In the genomic region with DNA sequence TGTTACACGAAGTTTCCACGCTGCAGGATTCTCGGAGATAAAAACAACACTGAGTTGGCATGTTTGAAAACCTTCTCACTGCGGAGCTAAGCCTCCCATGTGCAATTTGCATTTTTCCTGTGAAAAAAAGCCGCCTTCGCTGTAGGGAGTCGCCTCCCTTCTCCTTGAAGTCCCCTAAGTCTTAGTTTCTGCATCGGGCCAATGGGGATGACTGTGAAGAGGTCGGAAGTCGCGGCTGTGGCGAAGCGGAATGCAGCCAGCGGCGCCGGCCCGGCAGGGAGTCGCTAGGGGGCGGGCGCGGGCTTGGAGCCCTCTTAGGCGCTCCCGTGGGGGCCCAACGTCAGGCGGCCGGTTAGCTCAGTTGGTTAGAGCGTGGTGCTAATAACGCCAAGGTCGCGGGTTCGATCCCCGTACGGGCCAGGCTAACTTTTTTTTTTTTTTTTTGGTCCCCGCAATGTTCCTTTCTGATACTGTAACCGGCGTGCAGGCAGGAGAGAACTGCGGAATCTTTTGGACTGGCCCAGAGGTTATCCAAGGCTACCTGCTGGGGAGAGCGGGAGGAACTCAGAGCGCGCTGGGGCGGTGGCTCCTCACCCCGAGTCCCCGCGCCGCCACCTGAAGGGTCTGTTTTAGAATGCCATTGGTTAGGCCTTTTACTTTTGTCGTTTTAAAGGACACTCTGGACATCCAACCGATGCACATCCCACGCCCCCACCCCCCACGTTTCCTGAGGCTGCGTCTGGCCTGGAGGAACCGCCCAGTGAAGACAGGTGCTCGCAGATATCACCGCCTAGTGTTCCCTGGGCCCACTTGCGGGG, we compare ENCODE assay signal across 8 cellular contexts. TPM values are rescaled to one million over a fixed set of nuclear protein-coding genes. Genes with fewer than 3 reads are reported as not detected.
DNase-seq lines count a peak whose midpoint lies in the region; ATAC-seq, FAIRE-seq and TF ChIP-seq lines count a peak whose summit lies in the region.

No MANE protein-coding gene starts in this region.

- H3K4me2 ChIP-seq in A549: peak overlapping the region; percentile 90

- peak; percentile 86 to 93 for DNase-seq in A549 (ENCODE audit: low read depth in 1 of 2, low spot score in 1 of 2)
- peak; percentile 87 for DNase-seq in NCI-H2107 (lab: John Stamatoyannopoulos, UW)
- peak; percentile 95 to 96 (median 96) for DNase-seq in body of pancreas
- DNase-seq in iPS DF 6.9 (ENCODE audit: low read depth, low spot score): peak; percentile 78
- DNase-seq in gastrocnemius medialis: peak; percentile 89

- H3K36me3 ChIP-seq in body of pancreas (replicated peaks in 1 of 2; ENCODE audit: insufficient read depth in 1 of 2, low read depth in 2 of 2) (no peaks in the 10 kb centered on the region), iPS DF 6.9 (ENCODE audit: control insufficient read depth, insufficient read depth, low read length) (no peaks in the 10 kb centered on the region; the same call in 1 of the 2 replicates), gastrocnemius medialis (no peaks in the 10 kb centered on the region)

- H3K27me3 ChIP-seq in body of pancreas: no peaks in the 10 kb centered on the region
- no peaks in the 10 kb centered on the region; the same call in 1 of the 2 replicates for H3K27me3 ChIP-seq in iPS DF 6.9 (ENCODE audit: control insufficient read depth, insufficient read depth, low read length)
- H3K27me3 ChIP-seq in gastrocnemius medialis: no peaks in the 10 kb centered on the region

- H3K4me3 ChIP-seq in A549: peak overlapping the region; percentile 51
- peak overlapping the region in 1 of 2 donors; percentile 34 for H3K4me3 ChIP-seq in body of pancreas
- H3K4me3 ChIP-seq in iPS DF 6.9 (ENCODE audit: low read length): peak overlapping the region; percentile 67; the same call in 1 of the 2 replicates
- peak overlapping the region; percentile 51 to 66 (median 63) for H3K4me3 ChIP-seq in gastrocnemius medialis

- under 1% methylated on average over 39 of the region's 54 CpGs for WGBS in A549 (ENCODE audit: missing lambda C conversion rate)
- WGBS in body of pancreas, 2 donors: 1% methylated on average over 22 to 53 of the region's 54 CpGs
- no CpG with 5 or more reads among the region's 54 CpGs for WGBS in iPS DF 6.9 (ENCODE audit: insufficient coverage, insufficient read length)

- H3K4me1 ChIP-seq in A549: peaks cover 36% of the 10 kb centered on the region
- H3K4me1 ChIP-seq in body of pancreas: peaks cover 52% of the 10 kb centered on the region
- no peaks in the 10 kb centered on the region; the same call in 1 of the 2 replicates for H3K4me1 ChIP-seq in iPS DF 6.9 (ENCODE audit: control insufficient read depth, insufficient read depth, low read length)
- H3K4me1 ChIP-seq in gastrocnemius medialis: peaks cover 50 to 51% of the 10 kb centered on the region in 2 donors

- TF ChIP-seq EP300 in A549 (IDR thresholded peaks at IDR 0.05): no peak; a peak in 1 of 5 replicates

- peak in 1 of 2 experiments; percentile 11; a peak in 2 of 5 replicates for TF ChIP-seq RAD21 in A549 (conservative IDR thresholded peaks at IDR 0.05 in 1 of 2, IDR thresholded peaks at IDR 0.05 in 1 of 2)

- FAIRE-seq in A549 (lab: Jason Lieb, UNC) (peak; percentile 72), TTC549 (lab: Jason Lieb, UNC) (peak; percentile 86)

- H3K9me3 ChIP-seq in A549: no peaks in the 10 kb centered on the region
- H3K9me3 ChIP-seq in body of pancreas: no peaks in the 10 kb centered on the region
- H3K9me3 ChIP-seq in iPS DF 6.9 (ENCODE audit: control insufficient read depth, insufficient read depth, low read length): no peaks in the 10 kb centered on the region
- H3K9me3 ChIP-seq in gastrocnemius medialis: no peaks in the 10 kb centered on the region

- CTCF ChIA-PET in A549 (lab: Yijun Ruan, JAX): interaction anchor here (0.6 to 8.8 kb wide), 39 partner anchors 8 to 1930 kb away, joined by 3 to 100 read pairs (median 4); partner anchors contain the start of genes DYNC1H1 and MOK

- TF ChIP-seq CTCF in A549 (IDR thresholded peaks at IDR 0.05) (peak; percentile 68), body of pancreas (IDR thresholded peaks at IDR 0.05) (peak; percentile 69 to 99 (median 94)), gastrocnemius medialis (IDR thresholded peaks at IDR 0.05 in 4 of 5, conservative IDR thresholded peaks at IDR 0.05 in 1 of 5) (peak; percentile 78 to 87 (median 85))

- peak overlapping the region; percentile 79 to 99 for H3K27ac ChIP-seq in A549
- peak overlapping the region; percentile 37 to 92 (median 84) for H3K27ac ChIP-seq in body of pancreas
- no peak overlapping the region for H3K27ac ChIP-seq in iPS DF 6.9 (ENCODE audit: low read length)
- H3K27ac ChIP-seq in gastrocnemius medialis: peak overlapping the region; percentile 92 to 99 (median 97)

- in situ Hi-C loops in gastrocnemius medialis (cut with MboI; ENCODE audit: low sequenced_read_pairs in 4 of 4): loop anchor here in 3 of 4 donors (10.0 to 25.0 kb wide), 7 partner anchors 82 to 555 kb away; partner anchors contain the start of genes DYNC1H1 (in 2 of the 3), ANKRD9 (in 1 of the 3), PPP2R5C (in 1 of the 3) and WDR20 (in 1 of the 3)

- no peak; the same call in 1 of the 2 replicates for TF ChIP-seq POLR2A in A549 (IDR thresholded peaks at IDR 0.05; ENCODE audit: low read length)
- TF ChIP-seq POLR2A in body of pancreas (IDR thresholded peaks at IDR 0.05): peak in 2 of 3 donors; percentile 48 to 49
- no peak for TF ChIP-seq POLR2A in gastrocnemius medialis (IDR thresholded peaks at IDR 0.05)

- POLR2A ChIA-PET in A549 (lab: Yijun Ruan, JAX): interaction anchor here (0.6 to 0.7 kb wide), 9 partner anchors 8 to 1693 kb away, joined by 3 to 8 read pairs (median 3); partner anchors contain the start of genes CINP, MOK and TECPR2

- ATAC-seq in A549: peak; percentile 65 to 82
- ATAC-seq in GM18520 (IDR thresholded peaks at IDR 0.05; ENCODE audit: unreplicated experiment): peak; percentile 69
- ATAC-seq in HG03064 (IDR thresholded peaks at IDR 0.05; ENCODE audit: low read depth, unreplicated experiment): peak; percentile 40
- ATAC-seq in body of pancreas: peak; percentile 79
- peak; percentile 45 to 52 for ATAC-seq in gastrocnemius medialis

- intact Hi-C loops in body of pancreas (cut with DNase I): no loop called here
- intact Hi-C loops in gastrocnemius medialis (cut with DNase I; ENCODE audit: low total_unique reads): loop anchor here (5.0 kb wide), 6 partner anchors 90 to 1070 kb away; partner anchors contain the start of genes DYNC1H1, EIF5 and MARK3

TF ChIP-seq in A549, 52 proteins besides CTCF, POLR2A, EP300 and RAD21 (continues in another document):
- no peak for TF ChIP-seq TFCP2L1 (CRISPR knock-in tag; IDR thresholded peaks at IDR 0.05)
- peak; percentile 44; the same call in 1 of the 2 replicates for TF ChIP-seq PHF8 (IDR thresholded peaks at IDR 0.05; ENCODE audit: borderline replicate concordance, low read depth)
- no peak for TF ChIP-seq ZNF302 (CRISPR knock-in tag; IDR thresholded peaks at IDR 0.05)
- TF ChIP-seq MAFK (IDR thresholded peaks at IDR 0.05; ENCODE audit: partially characterized antibody): no peak
- no peak; the same call in 1 of the 2 replicates for TF ChIP-seq GATA3 (IDR thresholded peaks at IDR 0.05; ENCODE audit: borderline replicate concordance)
- TF ChIP-seq HMGXB4 (CRISPR knock-in tag; IDR thresholded peaks at IDR 0.05; ENCODE audit: borderline replicate concordance): peak; percentile 96; the same call in 1 of the 2 replicates

RNA-seq across cellular contexts. Expression of gene ZNF839, which starts 2.6 kb away (rescaled TPM):
- 8.5 and 10.8 TPM in 2 replicates for polyA plus RNA-seq in A549 (2011; rRNA removed)
- 8.6 and 8.8 TPM in 2 replicates for polyA plus RNA-seq in A549 (2012; cell fraction: cytosol; rRNA removed)
- 30.0 and 37.7 TPM in 2 replicates for polyA plus RNA-seq in A549 (2012; cell fraction: nucleus; rRNA removed)
- 6.0 to 7.9 TPM (median 7.2 TPM) in 3 replicates for polyA plus RNA-seq in A549 (2017; fragmentation: RNase III; extraction: RNeasy Plus Mini Kit Qiagen cat#74134 plus additional on column Dnase treatment)
- 6.5 and 7.9 TPM in 2 replicates for polyA minus RNA-seq in A549 (2011; rRNA and poly(A)+ RNA removed)
- total RNA-seq in body of pancreas: 10 to 100 TPM in 1 of 2 donors, 1 to 10 TPM in 1; 8.0 to 22.1 TPM
- total RNA-seq in gastrocnemius medialis: 10 to 100 TPM; 10.6 to 16.8 (median 14.0) TPM

RNA-seq across cellular contexts. Expression of gene MOK, which starts 12.0 kb away (rescaled TPM):
- polyA plus RNA-seq in A549 (2011; rRNA removed): 10.4 and 12.6 TPM in 2 replicates
- polyA plus RNA-seq in A549 (2012; cell fraction: cytosol; rRNA removed): 21.3 and 23.1 TPM in 2 replicates
- 93.2 and 98.3 TPM in 2 replicates for polyA plus RNA-seq in A549 (2012; cell fraction: nucleus; rRNA removed)
- polyA plus RNA-seq in A549 (2017; fragmentation: RNase III; extraction: RNeasy Plus Mini Kit Qiagen cat#74134 plus additional on column Dnase treatment): 18.5 to 25.1 TPM (median 19.3 TPM) in 3 replicates
- 8.8 and 11.1 TPM in 2 replicates for polyA minus RNA-seq in A549 (2011; rRNA and poly(A)+ RNA removed)
- total RNA-seq in body of pancreas: 10 to 100 TPM; 14.3 to 18.5 TPM
- 1 to 10 TPM; 1.3 to 2.8 (median 2.3) TPM for total RNA-seq in gastrocnemius medialis

RNA-seq across cellular contexts. Expression of gene CINP, which starts 45.7 kb away (rescaled TPM):
- polyA plus RNA-seq in A549 (2011; rRNA removed) (60.8 and 74.6 TPM in 2 replicates), A549 (2017; fragmentation: RNase III; extraction: RNeasy Plus Mini Kit Qiagen cat#74134 plus additional on column Dnase treatment) (59.9 to 67.4 TPM (median 61.8 TPM) in 3 replicates)
- polyA plus RNA-seq in A549 (2012; cell fraction: cytosol; rRNA removed): 55.0 and 56.3 TPM in 2 replicates
- polyA plus RNA-seq in A549 (2012; cell fraction: nucleus; rRNA removed): 32.1 and 35.2 TPM in 2 replicates
- polyA minus RNA-seq in A549 (2011; rRNA and poly(A)+ RNA removed): 33.8 and 39.1 TPM in 2 replicates
- total RNA-seq in body of pancreas (10 to 100 TPM; 25.1 to 27.2 TPM), gastrocnemius medialis (10 to 100 TPM; 19.2 to 25.1 (median 21.5) TPM)

RNA-seq across cellular contexts. Expression of gene TECPR2, which starts 45.8 kb away (rescaled TPM):
- 7.6 and 10.5 TPM in 2 replicates for polyA plus RNA-seq in A549 (2011; rRNA removed)
- 3.5 and 4.5 TPM in 2 replicates for polyA plus RNA-seq in A549 (2012; cell fraction: cytosol; rRNA removed)
- 7.5 and 10.0 TPM in 2 replicates for polyA plus RNA-seq in A549 (2012; cell fraction: nucleus; rRNA removed)
- polyA plus RNA-seq in A549 (2017; fragmentation: RNase III; extraction: RNeasy Plus Mini Kit Qiagen cat#74134 plus additional on column Dnase treatment): 5.6 to 5.9 TPM (median 5.7 TPM) in 3 replicates
- 19.3 and 20.8 TPM in 2 replicates for polyA minus RNA-seq in A549 (2011; rRNA and poly(A)+ RNA removed)
- total RNA-seq in body of pancreas: 10 to 100 TPM in 1 of 2 donors, 1 to 10 TPM in 1; 7.0 to 51.4 TPM
- total RNA-seq in gastrocnemius medialis: 10 to 100 TPM; 10.0 to 45.0 (median 20.2) TPM

Comparison
In these comparisons a context has a peak if more than half of its experiments do, and no peak if none do; other contexts are left out.
1. POLR2A ChIP-seq: peak in body of pancreas (2 of 3); none in A549 (single experiment) and gastrocnemius medialis (0 of 2).
2. RNA of gene MOK, which starts 12.0 kb away (total RNA-seq): 14.3 to 18.5 TPM in body of pancreas; 1.3 to 2.8 TPM in gastrocnemius medialis; every median in the first group is over 4 times any median in the second.
3. Peak in every context shown above with its lines, with median percentiles within 50 percentile points of each other: ATAC-seq, DNase-seq and CTCF ChIP-seq.